ENCODE assay signal across 30 cellular contexts in the genomic region with DNA sequence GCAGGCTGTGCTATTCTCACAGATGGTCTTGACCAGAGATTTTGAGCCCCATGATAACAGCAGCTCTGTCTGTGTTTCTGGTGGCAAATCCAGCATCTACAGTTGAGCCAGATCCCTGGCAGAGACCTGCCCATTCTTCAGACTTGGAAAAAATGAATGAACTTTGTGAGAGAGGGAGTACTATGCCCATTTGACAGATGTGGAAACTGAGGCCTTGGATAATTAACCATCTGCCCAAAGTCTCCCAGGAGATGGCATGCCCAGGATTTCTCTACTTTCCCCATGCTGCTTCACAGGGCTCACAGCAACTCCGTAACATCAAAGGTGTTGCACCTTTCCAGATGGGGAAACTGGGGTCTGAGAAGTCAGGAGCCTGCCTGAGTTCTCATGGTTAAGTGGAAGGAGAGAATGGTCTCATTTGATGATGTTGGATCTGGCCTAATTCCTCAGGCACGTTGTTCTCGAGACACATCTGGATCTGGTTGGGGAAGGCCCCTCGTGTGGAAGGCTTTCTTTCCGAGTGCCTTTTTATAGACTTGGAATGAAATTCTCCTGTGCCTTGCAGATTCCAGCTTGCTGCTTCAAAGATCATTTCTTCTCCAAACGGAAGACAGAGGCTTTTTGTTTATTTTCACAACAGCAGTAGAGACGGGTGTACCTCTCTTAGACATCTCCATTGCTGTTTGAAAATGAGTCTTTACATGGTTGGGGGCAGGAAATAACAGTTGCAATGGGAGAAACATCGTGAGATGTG.
DNase-seq lines count a peak whose midpoint lies in the region; FAIRE-seq and TF ChIP-seq lines count a peak whose summit lies in the region.
"Had no signal": no experiment of that assay in that cellular context is flagged by ENCODE, and none has a peak within 500 bp of the region (broad histone marks: within the 10 kb centered on the region; RNA-seq: fewer than 3 reads in every experiment).

No MANE protein-coding gene starts in this region.

- H3K27ac ChIP-seq in astrocyte (ENCODE audit: low read depth, low read length), result no peak overlapping the region
- H3K27ac ChIP-seq: HL-60, neural progenitor cell, RWPE1, stomach, tibial nerve had no signal

- H3K9ac ChIP-seq in astrocyte (ENCODE audit: low read length), result no peak overlapping the region
- H3K9ac ChIP-seq: neural progenitor cell, SK-N-SH had no signal

- no peak overlapping the region for H3K4me2 ChIP-seq in astrocyte (ENCODE audit: low read length)
- H3K4me2 ChIP-seq: neural progenitor cell, SK-N-SH had no signal

- POLR2A ChIA-PET in BJ (lab: Charles Lee), result no interaction called here

- H3K4me3 ChIP-seq in BJ (ENCODE audit: low read depth, low read length) (no peak overlapping the region), astrocyte (ENCODE audit: insufficient read depth, low read depth, low read length) (no peak overlapping the region)
- H3K4me3 ChIP-seq: mucosa of descending colon, neural progenitor cell, stomach, tibial nerve had no signal

- CTCF ChIA-PET in BJ (lab: Yijun Ruan, JAX), result interaction anchor here (0.8 to 2.0 kb wide), 6 partner anchors 10 to 96 kb away, joined by 3 to 6 read pairs (median 4); no protein-coding TSS in a partner anchor

- H3K79me2 ChIP-seq in astrocyte (ENCODE audit: insufficient read depth, low read length), result no peaks in the 10 kb centered on the region

- H3K36me3 Mint-ChIP-seq in astrocyte (ENCODE audit: low read depth, unreplicated experiment) (no peaks in the 10 kb centered on the region), nephron progenitor cell (ENCODE audit: low read depth) (peaks cover 16% of the 10 kb centered on the region)
- peaks cover 11% of the 10 kb centered on the region for H3K36me3 Mint-ChIP-seq in activated T-cell treated with anti-CD3 and anti-CD28 coated beads, Interleukin-2, amount 50 U/mL, for 24 hours (ENCODE audit: low read depth)

- H3K27me3 ChIP-seq in BJ (ENCODE audit: control insufficient read depth, insufficient read depth, low read length), result 0 out of 2 replicates have a peak, but pooled peaks cover 3% of the 10 kb centered on the region
- H3K27me3 ChIP-seq in astrocyte (ENCODE audit: insufficient read depth, low read length), result no peaks in the 10 kb centered on the region
- H3K27me3 ChIP-seq: neural progenitor cell, stomach, tibial nerve had no signal

- no peaks in the 10 kb centered on the region for H3K4me1 Mint-ChIP-seq in astrocyte (ENCODE audit: low read depth, unreplicated experiment)
- H3K4me1 Mint-ChIP-seq in nephron progenitor cell, result peaks cover 24% of the 10 kb centered on the region
- no peaks in the 10 kb centered on the region for H3K4me1 Mint-ChIP-seq in activated T-cell treated with anti-CD3 and anti-CD28 coated beads, Interleukin-2, amount 50 U/mL, for 24 hours (ENCODE audit: low read depth)
- H3K4me1 Mint-ChIP-seq: activated CD4-positive, alpha-beta T cell treated with anti-CD3 and anti-CD28 coated beads for 36 hours; CD8-positive, alpha-beta memory T cell had no signal

- H3K27ac Mint-ChIP-seq in astrocyte (ENCODE audit: unreplicated experiment) (no peak overlapping the region), nephron progenitor cell (peak overlapping the region; percentile 59)
- no peak overlapping the region for H3K27ac Mint-ChIP-seq in activated T-cell treated with anti-CD3 and anti-CD28 coated beads, Interleukin-2, amount 50 U/mL, for 24 hours
- H3K27ac Mint-ChIP-seq: activated CD4-positive, alpha-beta T cell treated with anti-CD3 and anti-CD28 coated beads for 36 hours; CD8-positive, alpha-beta memory T cell; dendritic cell treated with granulocyte-macrophage colony-stimulating factor and Interleukin-4, amounts not matched to agents 40 ng/mL and 50 ng/mL, for 4 days; neural progenitor cell; progenitor cell of endocrine pancreas had no signal

- TF ChIP-seq CTCF in BJ (IDR thresholded peaks at IDR 0.05; ENCODE audit: insufficient read depth, low read depth, low read length) (no peak), astrocyte (IDR thresholded peaks at IDR 0.05; ENCODE audit: insufficient read depth, low read depth, low read length) (no peak), nephron progenitor cell (IDR thresholded peaks at IDR 0.05) (no peak)

- H3K9me3 ChIP-seq in astrocyte (ENCODE audit: insufficient read depth, low read depth, low read length), result no peaks in the 10 kb centered on the region
- H3K9me3 ChIP-seq: mucosa of descending colon, SK-N-SH had no signal

- no peaks in the 10 kb centered on the region for H3K9me3 Mint-ChIP-seq in astrocyte (ENCODE audit: unreplicated experiment)
- H3K9me3 Mint-ChIP-seq in nephron progenitor cell, result no peaks in the 10 kb centered on the region
- no peaks in the 10 kb centered on the region for H3K9me3 Mint-ChIP-seq in activated T-cell treated with anti-CD3 and anti-CD28 coated beads, Interleukin-2, amount 50 U/mL, for 24 hours
- H3K9me3 Mint-ChIP-seq: CD8-positive, alpha-beta memory T cell; dendritic cell treated with granulocyte-macrophage colony-stimulating factor and Interleukin-4, amounts not matched to agents 40 ng/mL and 50 ng/mL, for 4 days; neural progenitor cell had no signal

- no peaks in the 10 kb centered on the region for H3K4me1 ChIP-seq in astrocyte (ENCODE audit: insufficient read depth, low read length)
- H3K4me1 ChIP-seq: neural progenitor cell, stomach, tibial nerve had no signal

- no peaks in the 10 kb centered on the region for H4K20me1 ChIP-seq in astrocyte (ENCODE audit: insufficient read depth, low read length)

- no peak overlapping the region for H3K4me3 Mint-ChIP-seq in astrocyte (ENCODE audit: unreplicated experiment)
- H3K4me3 Mint-ChIP-seq in nephron progenitor cell, result no peak overlapping the region
- no peak overlapping the region for H3K4me3 Mint-ChIP-seq in activated T-cell treated with anti-CD3 and anti-CD28 coated beads, Interleukin-2, amount 50 U/mL, for 24 hours
- H3K4me3 Mint-ChIP-seq: activated CD4-positive, alpha-beta T cell treated with anti-CD3 and anti-CD28 coated beads for 36 hours; CD8-positive, alpha-beta memory T cell; dendritic cell treated with granulocyte-macrophage colony-stimulating factor and Interleukin-4, amounts not matched to agents 40 ng/mL and 50 ng/mL, for 4 days; neural progenitor cell had no signal

- FAIRE-seq in astrocyte (lab: Jason Lieb, UNC), result peak; percentile 47
- FAIRE-seq: bronchial epithelial cell, frontal cortex, G401.6, GM18507, keratinocyte had no signal

- DNase-seq in BJ (ENCODE audit: low read depth), result peak; percentile 91
- peak; percentile 16 for DNase-seq in astrocyte (ENCODE audit: low read depth)
- DNase-seq in fibroblast of peridontal ligament (ENCODE audit: extremely low read depth), result peak; percentile 97
- DNase-seq in nephron progenitor cell, result no peak
- no peak for DNase-seq in OCI-M1 (lab: John Stamatoyannopoulos, UW)
- DNase-seq in NCI-H524 treated with DMSO at 0.1 percent for 48 hours (lab: John Stamatoyannopoulos, UW), result no peak
- DNase-seq in DMS153 (lab: John Stamatoyannopoulos, UW), result no peak
- no peak for DNase-seq in activated T-cell treated with anti-CD3 and anti-CD28 coated beads, Interleukin-2, amount 50 U/mL, for 24 hours
- DNase-seq: activated CD4-positive, alpha-beta T cell treated with anti-CD3 and anti-CD28 coated beads for 36 hours; activated gamma-delta T cell; CD8-positive, alpha-beta memory T cell; hypothalamus; mucosa of descending colon; NCI-H1092 treated with DMSO at 0.1 percent for 48 hours; NCI-H187 treated with DMSO at 0.1 percent for 48 hours; NCI-H526 treated with DMSO at 0.1 percent for 48 hours; SK-N-SH; stomach; T-helper 2 cell had no signal

- peaks cover 12% of the 10 kb centered on the region for H3K27me3 Mint-ChIP-seq in astrocyte (ENCODE audit: low read depth, unreplicated experiment)
- peaks cover 11% of the 10 kb centered on the region for H3K27me3 Mint-ChIP-seq in nephron progenitor cell (ENCODE audit: low read depth, poor library complexity)
- no peaks in the 10 kb centered on the region for H3K27me3 Mint-ChIP-seq in activated T-cell treated with anti-CD3 and anti-CD28 coated beads, Interleukin-2, amount 50 U/mL, for 24 hours
- H3K27me3 Mint-ChIP-seq: activated CD4-positive, alpha-beta T cell treated with anti-CD3 and anti-CD28 coated beads for 36 hours; CD8-positive, alpha-beta memory T cell; dendritic cell treated with granulocyte-macrophage colony-stimulating factor and Interleukin-4, amounts not matched to agents 40 ng/mL and 50 ng/mL, for 4 days; progenitor cell of endocrine pancreas had no signal

- H3K36me3 ChIP-seq in BJ (ENCODE audit: control insufficient read depth, insufficient read depth, low read length) (no peaks in the 10 kb centered on the region), astrocyte (ENCODE audit: insufficient read depth, low read length) (no peaks in the 10 kb centered on the region)
- H3K36me3 ChIP-seq: neural progenitor cell, stomach had no signal

- no peak overlapping the region for H2AFZ ChIP-seq in astrocyte (ENCODE audit: low read depth, low read length)
- H2AFZ ChIP-seq: neural progenitor cell had no signal

Comparison
In these comparisons a context has a peak if more than half of its experiments do, and no peak if none do; other contexts are left out.
1. DNase-seq: peak in BJ (single experiment), astrocyte (single experiment) and fibroblast of peridontal ligament (single experiment); none in nephron progenitor cell (single experiment), OCI-M1 (single experiment), NCI-H524 treated with DMSO at 0.1 percent for 48 hours (single experiment), DMS153 (single experiment) and activated T-cell treated with anti-CD3 and anti-CD28 coated beads, Interleukin-2, amount 50 U/mL, for 24 hours (single experiment).